Comparison of ENCODE assay signal across 16 cellular contexts in the genomic region with DNA sequence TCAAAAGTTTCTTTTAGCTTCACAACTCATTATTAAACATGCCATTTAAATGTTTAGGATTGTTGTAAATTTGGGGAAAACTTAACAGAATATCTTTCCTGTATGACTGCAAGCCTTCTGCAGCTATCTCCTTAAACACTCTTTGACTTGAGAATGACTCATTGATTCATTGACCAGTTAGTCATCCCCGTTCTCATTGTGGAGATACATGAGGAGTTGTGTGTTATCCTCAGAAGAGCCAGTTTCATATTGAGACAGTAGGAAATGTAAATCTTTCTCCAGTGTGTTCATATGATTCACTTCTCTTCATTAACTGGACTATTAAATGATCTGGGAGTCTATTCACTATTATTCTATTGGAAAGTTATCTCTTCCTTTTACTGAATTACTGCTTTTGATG.
DNase-seq lines count a peak whose midpoint lies in the region; ATAC-seq and TF ChIP-seq lines count a peak whose summit lies in the region.
"Had no signal": no experiment of that assay in that cellular context is flagged by ENCODE, and none has a peak within 500 bp of the region (broad histone marks: within the 10 kb centered on the region; RNA-seq: fewer than 3 reads in every experiment).

No MANE protein-coding gene starts in this region.

- no peaks in the 10 kb centered on the region for H3K36me3 Mint-ChIP-seq in activated naive CD4-positive, alpha-beta T cell treated with anti-CD3 and anti-CD28 coated beads, Interleukin-2, amount 50 U/mL, for 72 hours
- no peaks in the 10 kb centered on the region for H3K36me3 Mint-ChIP-seq in stimulated activated effector memory CD8-positive, alpha-beta T cell treated with anti-CD3 and anti-CD28 coated beads, Interleukin-12 subunit alpha, Interleukin-12 subunit beta, amount 100 ng/mL, for 72 hours

- peak overlapping the region in 1 of 2 donors; percentile 33 for H3K27ac Mint-ChIP-seq in activated naive CD4-positive, alpha-beta T cell treated with anti-CD3 and anti-CD28 coated beads, Interleukin-2, amount 50 U/mL, for 72 hours
- no peak overlapping the region for H3K27ac Mint-ChIP-seq in stimulated activated effector memory CD8-positive, alpha-beta T cell treated with anti-CD3 and anti-CD28 coated beads, Interleukin-12 subunit alpha, Interleukin-12 subunit beta, amount 100 ng/mL, for 72 hours

- H3K4me3 ChIP-seq in epithelial cell of esophagus (ENCODE audit: low read length): no peak overlapping the region
- H3K4me3 ChIP-seq: pancreas, vagina had no signal

- no peak for TF ChIP-seq CTCF in epithelial cell of esophagus (IDR thresholded peaks at IDR 0.05; ENCODE audit: insufficient read depth, low read depth, low read length, missing control alignments)

- no peak overlapping the region for H3K4me3 Mint-ChIP-seq in stimulated activated effector memory CD8-positive, alpha-beta T cell treated with anti-CD3 and anti-CD28 coated beads, Interleukin-12 subunit alpha, Interleukin-12 subunit beta, amount 100 ng/mL, for 72 hours

- peaks cover 6% of the 10 kb centered on the region for H3K4me1 Mint-ChIP-seq in stimulated activated effector memory CD8-positive, alpha-beta T cell treated with anti-CD3 and anti-CD28 coated beads, Interleukin-12 subunit alpha, Interleukin-12 subunit beta, amount 100 ng/mL, for 72 hours

- H3K9me3 Mint-ChIP-seq in activated naive CD4-positive, alpha-beta T cell treated with anti-CD3 and anti-CD28 coated beads, Interleukin-2, amount 50 U/mL, for 72 hours: no peaks in the 10 kb centered on the region
- H3K9me3 Mint-ChIP-seq in stimulated activated effector memory CD8-positive, alpha-beta T cell treated with anti-CD3 and anti-CD28 coated beads, Interleukin-12 subunit alpha, Interleukin-12 subunit beta, amount 100 ng/mL, for 72 hours: no peaks in the 10 kb centered on the region

- ATAC-seq in activated naive CD4-positive, alpha-beta T cell treated with anti-CD3 and anti-CD28 coated beads, Interleukin-2, amount 50 U/mL, for 72 hours: peak; percentile 89 to 95
- ATAC-seq in stimulated activated effector memory CD8-positive, alpha-beta T cell treated with anti-CD3 and anti-CD28 coated beads, Interleukin-12 subunit alpha, Interleukin-12 subunit beta, amount 100 ng/mL, for 72 hours: peak; percentile 85
- no peak for ATAC-seq in HG02623 (IDR thresholded peaks at IDR 0.05; ENCODE audit: unreplicated experiment)
- ATAC-seq: pancreas had no signal

- DNase-seq in activated naive CD4-positive, alpha-beta T cell treated with anti-CD3 and anti-CD28 coated beads, Interleukin-2, amount 50 U/mL, for 72 hours (ENCODE audit: low spot score in 2 of 2): no peak
- no peak for DNase-seq in activated naive CD4-positive, alpha-beta T cell treated with Interleukin-2 at 50 U/mL for 16 hours
- DNase-seq in NCI-H226 (peak; percentile 73), epithelial cell of esophagus (ENCODE audit: low read depth) (peak; percentile 85), SIG-M5 (lab: John Stamatoyannopoulos, UW) (no peak), NCI-H2196 treated with DMSO at 0.1 percent for 48 hours (lab: John Stamatoyannopoulos, UW; ENCODE audit: unreplicated experiment) (no peak)
- no peak for DNase-seq in stimulated activated effector memory CD8-positive, alpha-beta T cell treated with anti-CD3 and anti-CD28 coated beads, Interleukin-12 subunit alpha, Interleukin-12 subunit beta, amount 100 ng/mL, for 72 hours (ENCODE audit: low spot score in 2 of 2)
- DNase-seq: amniotic stem cell, BE2C, mesendoderm, NCI-H1417 treated with DMSO at 0.1 percent for 48 hours, NCI-H524 treated with DMSO at 0.1 percent for 48 hours, pancreas, SHP77 had no signal

Comparison
In these comparisons a context has a peak if more than half of its experiments do, and no peak if none do; other contexts are left out.
1. DNase-seq: peak in NCI-H226 (single experiment) and epithelial cell of esophagus (single experiment); none in activated naive CD4-positive, alpha-beta T cell treated with anti-CD3 and anti-CD28 coated beads, Interleukin-2, amount 50 U/mL, for 72 hours (0 of 2), activated naive CD4-positive, alpha-beta T cell treated with Interleukin-2 at 50 U/mL for 16 hours (single experiment), stimulated activated effector memory CD8-positive, alpha-beta T cell treated with anti-CD3 and anti-CD28 coated beads, Interleukin-12 subunit alpha, Interleukin-12 subunit beta, amount 100 ng/mL, for 72 hours (0 of 2), SIG-M5 (single experiment) and NCI-H2196 treated with DMSO at 0.1 percent for 48 hours (single experiment).